Comparison of ENCODE assay signal across 26 cellular contexts in genomic region chr9:108750656-108751175, GRCh38.
A peak's percentile ranks its signal among the peaks of the same experiment; 100 is the strongest.
DNase-seq lines count a peak whose midpoint lies in the region; ATAC-seq, FAIRE-seq and TF ChIP-seq lines count a peak whose summit lies in the region.
"Had no signal": no experiment of that assay in that cellular context is flagged by ENCODE, and none has a peak within 500 bp of the region (broad histone marks: within the 10 kb centered on the region; RNA-seq: fewer than 3 reads in every experiment).

No MANE protein-coding gene starts in this region.

- H3K9me3 ChIP-seq in HEK293 (ENCODE audit: control insufficient read depth, insufficient read depth, low read depth, low read length) (no peaks in the 10 kb centered on the region), K562 (replicated peaks; ENCODE audit: control insufficient read depth, insufficient read depth, low read depth, low read length) (no peaks in the 10 kb centered on the region), tibial nerve (no peaks in the 10 kb centered on the region)
- H3K9me3 ChIP-seq: BE2C had no signal

- intact Hi-C loops in K562 (cut with micrococcal nuclease) = no loop called here

- H3K4me2 ChIP-seq in K562 (ENCODE audit: insufficient read depth, low read length) = no peak overlapping the region
- H3K4me2 ChIP-seq: BLaER1 treated with 17β-estradiol and CSF1 and Interleukin-3, amounts not matched to agents 10 nM and 100 nM; GM23338 had no signal

- H3K27me3 ChIP-seq in K562 (ENCODE audit: control insufficient read depth in 2 of 2, insufficient read depth in 2 of 2, low read length in 2 of 2) = peaks cover 0 to 4% of the 10 kb centered on the region in 2 experiments; a peak in 2 of 5 replicates
- H3K27me3 ChIP-seq in tibial nerve = no peaks in the 10 kb centered on the region
- H3K27me3 ChIP-seq: BE2C; BLaER1 treated with 17β-estradiol and CSF1 and Interleukin-3, amounts not matched to agents 10 nM and 100 nM had no signal

- CTCF ChIA-PET in HEK293 (lab: Yijun Ruan, JAX) (no interaction called here), K562 (lab: Yijun Ruan, JAX; ENCODE audit: low intra/inter-chr PET ratio) (no interaction called here)

- H3K27ac ChIP-seq in HEK293 (ENCODE audit: extremely low read depth, low read depth, low read length) (no peak overlapping the region), K562 (ENCODE audit: extremely low read depth, low read depth, low read length) (no peak overlapping the region), tibial nerve (no peak overlapping the region)
- H3K27ac ChIP-seq: 22Rv1; BLaER1 treated with 17β-estradiol and CSF1 and Interleukin-3, amounts not matched to agents 10 nM and 100 nM had no signal

- DNase-seq in NCI-H2171 treated with DMSO at 0.1 percent for 48 hours (lab: John Stamatoyannopoulos, UW) (peak; percentile 23), NCI-H2171 (lab: John Stamatoyannopoulos, UW) (no peak), K562 (ENCODE audit: extremely low read depth in 1 of 4, low spot score in 3 of 4) (no peak), fibroblast of peridontal ligament (ENCODE audit: extremely low read depth) (peak; percentile 9), NCI-H2227 treated with DMSO at 0.1 percent for 48 hours (lab: John Stamatoyannopoulos, UW) (no peak), tibial nerve (ENCODE audit: low spot score in 2 of 2) (no peak)
- no peak for DNase-seq in activated CD4-positive, alpha-beta T cell treated with anti-CD3 and anti-CD28 coated beads for 48 hours
- DNase-seq: ACHN; AML-193; BE2C; CD4-positive, alpha-beta T cell; CD8-positive, alpha-beta memory T cell; DMS 273 treated with DMSO at 0.1 percent for 48 hours; DMS79; GF-D8; H9; HFFc6 had no signal

- no peak overlapping the region for H3K4me3 ChIP-seq in HEK293 (ENCODE audit: low read depth, low read length)
- no peak overlapping the region for H3K4me3 ChIP-seq in K562
- no peak overlapping the region for H3K4me3 ChIP-seq in tibial nerve
- H3K4me3 ChIP-seq: BLaER1 treated with 17β-estradiol and CSF1 and Interleukin-3, amounts not matched to agents 10 nM and 100 nM; GM23338 had no signal

- no peaks in the 10 kb centered on the region for H3K9me1 ChIP-seq in K562 (ENCODE audit: control insufficient read depth, insufficient read depth, low read length)

- 0% methylated on average over 6 of the region's 6 CpGs for WGBS in K562 (ENCODE audit: insufficient coverage, low coverage, missing lambda C conversion rate)
- WGBS in tibial nerve, 2 donors = 71 to 75% methylated on average over 6 of the region's 6 CpGs

- no peaks in the 10 kb centered on the region for H3K79me2 ChIP-seq in K562 (ENCODE audit: control insufficient read depth, insufficient read depth, low read length)

- no peak for TF ChIP-seq CTCF in HEK293 (tag by site-specific recombination; IDR thresholded peaks at IDR 0.05)
- TF ChIP-seq CTCF in K562 (IDR thresholded peaks at IDR 0.05 in 2 of 3, conservative IDR thresholded peaks at IDR 0.05 in 1 of 3; ENCODE audit: insufficient read depth in 2 of 3, low read depth in 1 of 3, low read length in 3 of 3) = no peak
- TF ChIP-seq CTCF in tibial nerve (IDR thresholded peaks at IDR 0.05) = no peak

- no peaks in the 10 kb centered on the region for H3K4me1 ChIP-seq in HEK293 (ENCODE audit: control insufficient read depth, insufficient read depth, low read length)
- no peaks in the 10 kb centered on the region for H3K4me1 ChIP-seq in K562 (replicated peaks in 1 of 2; ENCODE audit: control insufficient read depth in 2 of 2, insufficient read depth in 2 of 2, low read length in 2 of 2)
- H3K4me1 ChIP-seq in tibial nerve = no peaks in the 10 kb centered on the region
- H3K4me1 ChIP-seq: BE2C; BLaER1 treated with 17β-estradiol and CSF1 and Interleukin-3, amounts not matched to agents 10 nM and 100 nM had no signal

- no TSS peak for BruUV-seq in K562 (replicated peaks; lab: Mats Ljungman, UMichigan)

- no peak for FAIRE-seq in K562 (lab: Jason Lieb, UNC)
- FAIRE-seq: A204.1, D721Med, GM12891, GM19239 had no signal

- in situ Hi-C loops in K562 (cut with MboI) = no loop called here

- TF ChIP-seq POLR2A in K562 (conservative IDR thresholded peaks at IDR 0.05) (no peak), tibial nerve (IDR thresholded peaks at IDR 0.05) (no peak)

- no peak overlapping the region for H3K9ac ChIP-seq in K562 (ENCODE audit: insufficient read depth in 1 of 2, low read depth in 2 of 2, low read length in 2 of 2)
- H3K9ac ChIP-seq: BLaER1 treated with 17β-estradiol and CSF1 and Interleukin-3, amounts not matched to agents 10 nM and 100 nM had no signal

- H3K36me3 ChIP-seq in HEK293 (ENCODE audit: control insufficient read depth in 2 of 2, insufficient read depth in 1 of 2, low read length in 2 of 2) = no peaks in the 10 kb centered on the region
- no peaks in the 10 kb centered on the region for H3K36me3 ChIP-seq in K562 (ENCODE audit: control insufficient read depth, insufficient read depth, low read length)
- H3K36me3 ChIP-seq in tibial nerve = no peaks in the 10 kb centered on the region
- H3K36me3 ChIP-seq: BE2C; BLaER1 treated with 17β-estradiol and CSF1 and Interleukin-3, amounts not matched to agents 10 nM and 100 nM had no signal

- POLR2A ChIA-PET in HEK293 (lab: Yijun Ruan, JAX) (no interaction called here), K562 (lab: Yijun Ruan, JAX) (no interaction called here)

- TF ChIP-seq EP300 in K562 (IDR thresholded peaks at IDR 0.05; ENCODE audit: low read length) (no peak), tibial nerve (IDR thresholded peaks at IDR 0.05) (no peak)

- no peak overlapping the region for H2AFZ ChIP-seq in K562 (ENCODE audit: low read depth, low read length)
- H2AFZ ChIP-seq: GM23338 had no signal

- H4K20me1 ChIP-seq in K562 (replicated peaks; ENCODE audit: control insufficient read depth, insufficient read depth, low read length) = no peaks in the 10 kb centered on the region
- H4K20me1 ChIP-seq: BLaER1 treated with 17β-estradiol and CSF1 and Interleukin-3, amounts not matched to agents 10 nM and 100 nM had no signal

- no peak for TF ChIP-seq RAD21 in K562 (CRISPR knock-in tag; conservative IDR thresholded peaks at IDR 0.05 in 1 of 2, IDR thresholded peaks at IDR 0.05 in 1 of 2)

- ATAC-seq in K562 = no peak
- ATAC-seq: GM23338, HCT116 had no signal

TF ChIP-seq in HEK293, 187 proteins besides CTCF, POLR2A, EP300 and RAD21 (continues in another document):
- TF ChIP-seq PBX3 (CRISPR knock-in tag; IDR thresholded peaks at IDR 0.05) = no peak
- no peak for TF ChIP-seq ZXDB (tag by site-specific recombination; IDR thresholded peaks at IDR 0.05)
- TF ChIP-seq ZNF266 (tag by site-specific recombination; IDR thresholded peaks at IDR 0.05; ENCODE audit: low read depth) = no peak
- peak; percentile 49 for TF ChIP-seq ZEB2 (tag by site-specific recombination; IDR thresholded peaks at IDR 0.05)
- TF ChIP-seq ZNF600 (tag by site-specific recombination; IDR thresholded peaks at IDR 0.05) = no peak
- TF ChIP-seq ZNF558 (tag by site-specific recombination; IDR thresholded peaks at IDR 0.05) = no peak

TF ChIP-seq in K562, 482 proteins besides CTCF, POLR2A, EP300 and RAD21:
- TF ChIP-seq MAFF (IDR thresholded peaks at IDR 0.05; ENCODE audit: low read length) = peak; percentile 48; the same call in 1 of the 2 replicates
- peak; percentile 75 for TF ChIP-seq ZNF316 (IDR thresholded peaks at IDR 0.05)
- no peak for TF ChIP-seq ZBTB11 (CRISPR knock-in tag; IDR thresholded peaks at IDR 0.05)
- peak; percentile 36; the same call in 1 of the 2 replicates for TF ChIP-seq C11orf30 (IDR thresholded peaks at IDR 0.05; ENCODE audit: low read depth)
- TF ChIP-seq MAFG (tag; conservative IDR thresholded peaks at IDR 0.05) = peak; percentile 41
- TF ChIP-seq ZNF143 (CRISPR knock-in tag; IDR thresholded peaks at IDR 0.05) = no peak

Comparison
In these comparisons a context has a peak if more than half of its experiments do, and no peak if none do; other contexts are left out.
1. DNase-seq: peak in NCI-H2171 treated with DMSO at 0.1 percent for 48 hours (single experiment) and fibroblast of peridontal ligament (single experiment); none in NCI-H2171 (single experiment), K562 (0 of 4), NCI-H2227 treated with DMSO at 0.1 percent for 48 hours (single experiment), tibial nerve (0 of 2) and activated CD4-positive, alpha-beta T cell treated with anti-CD3 and anti-CD28 coated beads for 48 hours (single experiment).